ENCODE assay signal across 20 cellular contexts in genomic region chr6:149493697-149494334, GRCh38. TPM values are rescaled to one million over a fixed set of nuclear protein-coding genes. Genes with fewer than 3 reads are reported as not detected.
A peak's percentile ranks its signal among the peaks of the same experiment; 100 is the strongest.
DNase-seq lines count a peak whose midpoint lies in the region; ATAC-seq, FAIRE-seq and TF ChIP-seq lines count a peak whose summit lies in the region.
"Had no signal": no experiment of that assay in that cellular context is flagged by ENCODE, and none has a peak within 500 bp of the region (broad histone marks: within the 10 kb centered on the region; RNA-seq: fewer than 3 reads in every experiment).

No MANE protein-coding gene starts in this region.

- H4K20me1 ChIP-seq in K562 (replicated peaks; ENCODE audit: control insufficient read depth, insufficient read depth, low read length), result no peaks in the 10 kb centered on the region

- BruUV-seq in K562 (replicated peaks; lab: Mats Ljungman, UMichigan), result no TSS peak

- TF ChIP-seq RAD21 in K562 (CRISPR knock-in tag; conservative IDR thresholded peaks at IDR 0.05 in 1 of 2, IDR thresholded peaks at IDR 0.05 in 1 of 2), result no peak

- H3K4me1 ChIP-seq in K562 (replicated peaks in 1 of 2; ENCODE audit: control insufficient read depth in 2 of 2, insufficient read depth in 2 of 2, low read length in 2 of 2) (no peaks in the 10 kb centered on the region), small intestine (ENCODE audit: control insufficient read depth in 2 of 2, insufficient read depth in 1 of 2, low read depth in 1 of 2, low read length in 1 of 2) (no peaks in the 10 kb centered on the region)

- no peak for TF ChIP-seq POLR2A in K562 (conservative IDR thresholded peaks at IDR 0.05)

- TF ChIP-seq EP300 in K562 (IDR thresholded peaks at IDR 0.05; ENCODE audit: low read length), result no peak

- DNase-seq in activated T-cell treated with anti-CD3 and anti-CD28 coated beads, Interleukin-2, amount 50 U/mL, for 24 hours, result no peak
- DNase-seq in activated T-cell treated with anti-CD3 and anti-CD28 coated beads, Interleukin-2, amount 50 U/mL, for 1 hour, result no peak
- DNase-seq in NCI-H2196 (lab: John Stamatoyannopoulos, UW; ENCODE audit: unreplicated experiment), result peak; percentile 36
- no peak for DNase-seq in K562 (ENCODE audit: extremely low read depth in 1 of 4, low spot score in 3 of 4)
- DNase-seq in small intestine, result peak; percentile 20
- DNase-seq in dorsolateral prefrontal cortex, result no peak
- DNase-seq in coronary artery (ENCODE audit: low spot score), result no peak
- no peak for DNase-seq in NCI-H345 treated with DMSO at 0.1 percent for 48 hours (lab: John Stamatoyannopoulos, UW; ENCODE audit: unreplicated experiment)
- DNase-seq: caudate nucleus, GDM1, hippocampal formation, NCI-H1417, NCI-H345, nucleus accumbens, right cardiac atrium had no signal

- no peak overlapping the region for H3K4me3 ChIP-seq in K562
- H3K4me3 ChIP-seq in small intestine (ENCODE audit: low read depth in 1 of 2, low read length in 2 of 2), result no peak overlapping the region
- H3K4me3 ChIP-seq in dorsolateral prefrontal cortex, result no peak overlapping the region
- no peak overlapping the region for H3K4me3 ChIP-seq in coronary artery
- H3K4me3 ChIP-seq: suprapubic skin had no signal

- intact Hi-C loops in K562 (cut with micrococcal nuclease), result no loop called here
- intact Hi-C loops in dorsolateral prefrontal cortex (cut with DNase I), result no loop called here

- no peak for ATAC-seq in K562
- ATAC-seq: right cardiac atrium, Right ventricle myocardium inferior had no signal

- H3K27me3 ChIP-seq in K562 (ENCODE audit: control insufficient read depth in 2 of 2, insufficient read depth in 2 of 2, low read length in 2 of 2) (peaks cover 26 to 39% of the 10 kb centered on the region in 2 experiments), small intestine (ENCODE audit: control insufficient read depth in 2 of 2, insufficient read depth in 2 of 2, low read length in 2 of 2) (no peaks in the 10 kb centered on the region), dorsolateral prefrontal cortex (no peaks in the 10 kb centered on the region)
- H3K27me3 ChIP-seq: suprapubic skin had no signal

- no peaks in the 10 kb centered on the region for H3K36me3 ChIP-seq in K562 (ENCODE audit: control insufficient read depth, insufficient read depth, low read length)
- no peaks in the 10 kb centered on the region for H3K36me3 ChIP-seq in small intestine (ENCODE audit: control insufficient read depth in 2 of 2, insufficient read depth in 2 of 2, low read length in 2 of 2)
- H3K36me3 ChIP-seq: suprapubic skin had no signal

- no peaks in the 10 kb centered on the region for H3K27me3 Mint-ChIP-seq in activated T-cell treated with anti-CD3 and anti-CD28 coated beads, Interleukin-2, amount 50 U/mL, for 24 hours

- no peak overlapping the region for H3K4me3 Mint-ChIP-seq in activated T-cell treated with anti-CD3 and anti-CD28 coated beads, Interleukin-2, amount 50 U/mL, for 24 hours

- H2AFZ ChIP-seq in K562 (ENCODE audit: low read depth, low read length), result no peak overlapping the region

- H3K4me2 ChIP-seq in K562 (ENCODE audit: insufficient read depth, low read length), result no peak overlapping the region

- in situ Hi-C loops in K562 (cut with MboI), result no loop called here

- FAIRE-seq in K562 (lab: Jason Lieb, UNC) (no peak), small intestine (lab: Jason Lieb, UNC) (no peak)
- FAIRE-seq: D721Med had no signal

- no peaks in the 10 kb centered on the region for H3K79me2 ChIP-seq in K562 (ENCODE audit: control insufficient read depth, insufficient read depth, low read length)

- no peaks in the 10 kb centered on the region for H3K9me3 ChIP-seq in K562 (replicated peaks; ENCODE audit: control insufficient read depth, insufficient read depth, low read depth, low read length)
- H3K9me3 ChIP-seq in small intestine (ENCODE audit: control insufficient read depth, low read depth), result no peaks in the 10 kb centered on the region
- H3K9me3 ChIP-seq: suprapubic skin had no signal

- H3K27ac ChIP-seq in K562 (ENCODE audit: extremely low read depth, low read depth, low read length) (no peak overlapping the region), small intestine (ENCODE audit: low read depth in 1 of 2, low read length in 1 of 2) (no peak overlapping the region), dorsolateral prefrontal cortex (no peak overlapping the region), coronary artery (no peak overlapping the region)
- H3K27ac ChIP-seq: suprapubic skin had no signal

- WGBS in K562 (ENCODE audit: insufficient coverage, low coverage, missing lambda C conversion rate), result 7% methylated on average over 8 of the region's 8 CpGs
- 33 to 71% (median 41%) methylated on average over 7 to 8 of the region's 8 CpGs for WGBS in small intestine, 3 donors

- H3K9me3 Mint-ChIP-seq in activated T-cell treated with anti-CD3 and anti-CD28 coated beads, Interleukin-2, amount 50 U/mL, for 24 hours, result no peaks in the 10 kb centered on the region

- H3K36me3 Mint-ChIP-seq in activated T-cell treated with anti-CD3 and anti-CD28 coated beads, Interleukin-2, amount 50 U/mL, for 24 hours (ENCODE audit: low read depth), result peaks cover 8% of the 10 kb centered on the region

- H3K4me1 Mint-ChIP-seq in activated T-cell treated with anti-CD3 and anti-CD28 coated beads, Interleukin-2, amount 50 U/mL, for 24 hours (ENCODE audit: low read depth), result peaks cover 86% of the 10 kb centered on the region

- no peak overlapping the region for H3K9ac ChIP-seq in K562 (ENCODE audit: insufficient read depth in 1 of 2, low read depth in 2 of 2, low read length in 2 of 2)

- H3K9me1 ChIP-seq in K562 (ENCODE audit: control insufficient read depth, insufficient read depth, low read length), result no peaks in the 10 kb centered on the region

- CTCF ChIA-PET in K562 (lab: Yijun Ruan, JAX; ENCODE audit: low intra/inter-chr PET ratio), result interaction anchor here (0.7 kb wide), 1 partner anchor 10 kb away, joined by 3 read pairs; no protein-coding TSS in a partner anchor

- TF ChIP-seq CTCF in K562 (IDR thresholded peaks at IDR 0.05 in 2 of 3, conservative IDR thresholded peaks at IDR 0.05 in 1 of 3; ENCODE audit: insufficient read depth in 2 of 3, low read depth in 1 of 3, low read length in 3 of 3) (no peak), dorsolateral prefrontal cortex (IDR thresholded peaks at IDR 0.05 in 54 of 56, conservative IDR thresholded peaks at IDR 0.05 in 2 of 56; ENCODE audit: low read depth in 1 of 56, partially characterized antibody in 56 of 56) (no peak), coronary artery (IDR thresholded peaks at IDR 0.05) (no peak)

- H3K27ac Mint-ChIP-seq in activated T-cell treated with anti-CD3 and anti-CD28 coated beads, Interleukin-2, amount 50 U/mL, for 24 hours, result peak overlapping the region; percentile 96

- POLR2A ChIA-PET in K562 (lab: Yijun Ruan, JAX), result interaction anchor here (0.9 kb wide), 1 partner anchor 16 kb away, joined by 4 read pairs; no protein-coding TSS in a partner anchor

TF ChIP-seq in K562, 482 proteins besides CTCF, POLR2A, EP300 and RAD21:
- TF ChIP-seq ZNF121 (CRISPR knock-in tag; conservative IDR thresholded peaks at IDR 0.05) (0 out of 2 replicates have a peak, but pooled peaks have one; percentile 12), ZSCAN32 (CRISPR knock-in tag; IDR thresholded peaks at IDR 0.05) (no peak)
TF ChIP-seq in K562: peak in this region for 1.

RNA-seq across cellular contexts. Expression of gene ZC3H12D, which starts 9.0 kb away (rescaled TPM):
- 0.32 and 0.51 TPM in 2 replicates for total RNA-seq in K562 (2011; cell fraction: chromatin; rRNA removed; ENCODE audit: low replicate concordance)
- under 0.01 TPM in 1 of 2 replicates, not detected in the other for total RNA-seq in K562 (2011; cell fraction: nucleolus; rRNA removed)
- 0.15 TPM in 1 of 2 replicates, not detected in the other for total RNA-seq in K562 (2011; cell fraction: nucleoplasm; rRNA removed)
- total RNA-seq in K562 (2014; rRNA removed) (not detected in 2 replicates), K562 (2014; rRNA removed; fragmentation: Illumina TruSeq; extraction: Trizol) (0.04 TPM in 1 of 2 replicates, not detected in the other), K562 (2015; rRNA removed; fragmentation: Illumina TruSeq; extraction: Trizol) (0.04 and 0.19 TPM in 2 replicates), K562 (2021) (0.20 and 0.27 TPM in 2 replicates), dorsolateral prefrontal cortex (1 to 10 TPM in 100 of 120 experiments, under 1 TPM in 20; 0.28 to 4.6 (median 1.7) TPM)
- polyA plus RNA-seq in K562 (2011; rRNA removed) (0.06 TPM in 1 of 2 replicates, not detected in the other), K562 (2014; fragmentation: Illumina TruSeq; extraction: Trizol) (0.12 and 0.22 TPM in 2 replicates), K562 (2014; fragmentation: Nextera tagmentation; extraction: Ambion mirVana) (not detected), K562 (2014; rRNA removed) (0.04 and 0.05 TPM in 2 replicates), small intestine (1 to 10 TPM; 2.0 to 3.2 (median 3.0) TPM)
- polyA plus RNA-seq in K562 (2011; cell fraction: cytosol; rRNA removed), result 0.04 and 0.25 TPM in 2 replicates
- polyA plus RNA-seq in K562 (2011; cell fraction: nucleus; rRNA removed), result 0.14 and 0.28 TPM in 2 replicates
- 0.05 and 0.07 TPM in 2 replicates for polyA plus RNA-seq in K562 (2012)
- polyA minus RNA-seq in K562 (2011; rRNA and poly(A)+ RNA removed), result 0.03 TPM in 1 of 2 replicates, not detected in the other
- not detected in 2 replicates for polyA minus RNA-seq in K562 (2011; cell fraction: cytosol; rRNA and poly(A)+ RNA removed)
- polyA minus RNA-seq in K562 (2011; cell fraction: nucleus; rRNA and poly(A)+ RNA removed), result 0.13 and 0.22 TPM in 2 replicates
- total RNA-seq: kidney epithelial cell, LHCN-M2 had no signal

RNA-seq across cellular contexts. Expression of gene PPIL4, which starts 52.0 kb away (rescaled TPM):
- 10.8 and 40.4 TPM in 2 replicates for total RNA-seq in K562 (2011; cell fraction: chromatin; rRNA removed; ENCODE audit: low replicate concordance)
- total RNA-seq in K562 (2011; cell fraction: nucleolus; rRNA removed), result 3.9 and 4.8 TPM in 2 replicates
- total RNA-seq in K562 (2011; cell fraction: nucleoplasm; rRNA removed), result 12.2 and 16.3 TPM in 2 replicates
- total RNA-seq in K562 (2014; rRNA removed) (29.5 and 36.9 TPM in 2 replicates), K562 (2014; rRNA removed; fragmentation: Illumina TruSeq; extraction: Trizol) (53.7 and 59.5 TPM in 2 replicates), K562 (2015; rRNA removed; fragmentation: Illumina TruSeq; extraction: Trizol) (52.3 and 54.0 TPM in 2 replicates), K562 (2021) (26.9 and 29.1 TPM in 2 replicates), dorsolateral prefrontal cortex (10 to 100 TPM; 20.6 to 52.2 (median 37.6) TPM)
- polyA plus RNA-seq in K562 (2011; rRNA removed) (11.7 and 14.5 TPM in 2 replicates), K562 (2014; fragmentation: Illumina TruSeq; extraction: Trizol) (34.9 and 45.9 TPM in 2 replicates), K562 (2014; fragmentation: Nextera tagmentation; extraction: Ambion mirVana) (10 to 100 TPM; 48.5 to 55.2 TPM), K562 (2014; rRNA removed) (26.4 and 32.2 TPM in 2 replicates), small intestine (10 to 100 TPM; 15.1 to 16.7 (median 15.7) TPM)
- polyA plus RNA-seq in K562 (2011; cell fraction: cytosol; rRNA removed), result 1.4 and 4.7 TPM in 2 replicates
- 4.0 and 8.9 TPM in 2 replicates for polyA plus RNA-seq in K562 (2011; cell fraction: nucleus; rRNA removed)
- 17.7 and 23.4 TPM in 2 replicates for polyA plus RNA-seq in K562 (2012)
- 20.1 and 25.6 TPM in 2 replicates for polyA minus RNA-seq in K562 (2011; rRNA and poly(A)+ RNA removed)
- polyA minus RNA-seq in K562 (2011; cell fraction: cytosol; rRNA and poly(A)+ RNA removed), result 11.4 and 13.6 TPM in 2 replicates
- polyA minus RNA-seq in K562 (2011; cell fraction: nucleus; rRNA and poly(A)+ RNA removed), result 6.7 and 10.3 TPM in 2 replicates

Comparison
In these comparisons a context has a peak if more than half of its experiments do, and no peak if none do; other contexts are left out.
1. DNase-seq: peak in NCI-H2196 (single experiment) and small intestine (single experiment); none in activated T-cell treated with anti-CD3 and anti-CD28 coated beads, Interleukin-2, amount 50 U/mL, for 24 hours (single experiment), activated T-cell treated with anti-CD3 and anti-CD28 coated beads, Interleukin-2, amount 50 U/mL, for 1 hour (single experiment), K562 (0 of 4), dorsolateral prefrontal cortex (0 of 10), coronary artery (single experiment) and NCI-H345 treated with DMSO at 0.1 percent for 48 hours (single experiment).